ENCODE assay signal across 26 cellular contexts in the genomic region with DNA sequence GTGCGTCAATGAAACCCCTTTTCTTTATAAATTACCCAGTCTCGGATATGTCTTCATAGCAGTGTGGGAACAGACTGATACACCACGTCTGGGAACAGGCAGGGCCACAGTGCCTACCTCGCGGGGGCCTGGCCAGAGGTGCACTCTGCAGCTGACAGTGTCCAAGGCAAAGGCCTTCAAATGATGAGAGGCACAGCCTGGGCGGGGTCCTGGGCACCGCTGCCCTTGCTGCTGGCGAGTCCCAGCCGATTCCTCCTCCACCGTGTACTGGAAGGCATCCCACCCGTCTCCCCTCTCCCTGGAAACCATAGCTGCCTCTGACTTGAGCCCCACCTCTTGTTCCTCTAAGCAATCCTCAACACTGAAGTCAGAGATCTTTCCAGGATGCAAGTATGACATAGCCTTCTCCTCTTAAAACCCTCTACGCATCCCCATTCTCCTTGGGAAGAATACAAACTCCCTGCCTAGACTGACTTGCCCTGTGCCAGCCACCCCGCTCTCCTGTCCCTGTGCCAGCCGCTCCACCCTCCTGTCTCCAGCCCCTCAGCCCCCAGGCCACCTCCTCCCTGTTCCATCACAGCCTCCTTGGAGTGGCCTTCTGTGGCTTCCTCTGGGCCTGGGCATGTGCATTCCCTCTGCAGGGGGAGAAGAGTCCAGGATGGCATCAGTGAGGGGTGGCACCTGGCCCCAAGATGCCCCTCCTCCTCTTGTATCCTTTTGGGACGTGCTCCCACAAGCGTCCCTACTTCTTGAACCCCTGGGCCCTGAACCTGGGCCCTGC. TPM values are rescaled to one million over a fixed set of nuclear protein-coding genes. Genes with fewer than 3 reads are reported as not detected.
DNase-seq lines count a peak whose midpoint lies in the region; ATAC-seq and TF ChIP-seq lines count a peak whose summit lies in the region.
"Had no signal": no experiment of that assay in that cellular context is flagged by ENCODE, and none has a peak within 500 bp of the region (broad histone marks: within the 10 kb centered on the region; RNA-seq: fewer than 3 reads in every experiment).

No MANE protein-coding gene starts in this region.

- H3K4me2 ChIP-seq in BLaER1 = peak overlapping the region; percentile 49

- no peaks in the 10 kb centered on the region for H3K9me3 Mint-ChIP-seq in activated CD4-positive, alpha-beta T cell treated with anti-CD3 and anti-CD28 coated beads for 36 hours (ENCODE audit: low read depth)
- H3K9me3 Mint-ChIP-seq: activated B cell treated with CpG ODN at 0.5 μM for 24 hours; activated CD4-positive, alpha-beta memory T cell treated with anti-CD3 and anti-CD28 coated beads, Interleukin-2, amount 10 ng/mL, durations not matched to agents 7 days and 5 days; activated naive CD4-positive, alpha-beta T cell treated with anti-CD3 and anti-CD28 coated beads, Interleukin-2, amount 50 U/mL, for 24 hours; CD8-positive, alpha-beta memory T cell; endodermal cell had no signal

- CTCF ChIA-PET in activated CD4-positive, alpha-beta T cell treated with anti-CD3 and anti-CD28 coated beads for 36 hours (lab: Charles Lee) = no interaction called here

- intact Hi-C loops in activated CD4-positive, alpha-beta T cell treated with anti-CD3 and anti-CD28 coated beads for 36 hours (cut with DNase I, micrococcal nuclease) = no loop called here
- intact Hi-C loops in left lung (cut with DNase I) = no loop called here
- intact Hi-C loops in spleen (cut with DNase I; ENCODE audit: low total_unique reads) = no loop called here
- intact Hi-C loops in esophagus squamous epithelium (cut with DNase I) = no loop called here

- H3K4me3 Mint-ChIP-seq in activated CD4-positive, alpha-beta T cell treated with anti-CD3 and anti-CD28 coated beads for 36 hours = no peak overlapping the region
- H3K4me3 Mint-ChIP-seq: activated B cell treated with CpG ODN at 0.5 μM for 24 hours; activated CD4-positive, alpha-beta memory T cell treated with anti-CD3 and anti-CD28 coated beads, Interleukin-2, amount 10 ng/mL, durations not matched to agents 7 days and 5 days; activated naive CD4-positive, alpha-beta T cell treated with anti-CD3 and anti-CD28 coated beads, Interleukin-2, amount 50 U/mL, for 24 hours; CD8-positive, alpha-beta memory T cell; endodermal cell had no signal

- H3K36me3 Mint-ChIP-seq in activated CD4-positive, alpha-beta T cell treated with anti-CD3 and anti-CD28 coated beads for 36 hours (ENCODE audit: low read depth) = no peaks in the 10 kb centered on the region
- H3K36me3 Mint-ChIP-seq: activated naive CD4-positive, alpha-beta T cell treated with anti-CD3 and anti-CD28 coated beads, Interleukin-2, amount 50 U/mL, for 24 hours; CD8-positive, alpha-beta memory T cell had no signal

- POLR2A ChIA-PET in activated CD4-positive, alpha-beta T cell treated with anti-CD3 and anti-CD28 coated beads for 36 hours (lab: Charles Lee) = no interaction called here

- no peak overlapping the region for H3K27ac Mint-ChIP-seq in activated CD4-positive, alpha-beta T cell treated with anti-CD3 and anti-CD28 coated beads for 36 hours
- H3K27ac Mint-ChIP-seq: activated B cell treated with CpG ODN at 0.5 μM for 24 hours; activated CD4-positive, alpha-beta memory T cell treated with anti-CD3 and anti-CD28 coated beads, Interleukin-2, amount 10 ng/mL, durations not matched to agents 7 days and 5 days; activated naive CD4-positive, alpha-beta T cell treated with anti-CD3 and anti-CD28 coated beads, Interleukin-2, amount 50 U/mL, for 24 hours; endodermal cell had no signal

- peak overlapping the region; percentile 51 for H3K27ac ChIP-seq in BLaER1
- no peak overlapping the region for H3K27ac ChIP-seq in left lung
- no peak overlapping the region for H3K27ac ChIP-seq in spleen
- H3K27ac ChIP-seq in esophagus squamous epithelium = no peak overlapping the region
- H3K27ac ChIP-seq: cardiac muscle cell, gastrocnemius medialis, thoracic aorta had no signal

- TF ChIP-seq POLR2A in spleen (IDR thresholded peaks at IDR 0.05) (no peak), esophagus squamous epithelium (IDR thresholded peaks at IDR 0.05) (no peak)

- H3K4me3 ChIP-seq in BLaER1 (no peak overlapping the region), left lung (no peak overlapping the region), spleen (no peak overlapping the region), esophagus squamous epithelium (no peak overlapping the region)
- H3K4me3 ChIP-seq: cardiac muscle cell, gastrocnemius medialis, thoracic aorta had no signal

- no peaks in the 10 kb centered on the region for H3K36me3 ChIP-seq in BLaER1
- H3K36me3 ChIP-seq in left lung = no peaks in the 10 kb centered on the region
- no peaks in the 10 kb centered on the region for H3K36me3 ChIP-seq in spleen
- no peaks in the 10 kb centered on the region for H3K36me3 ChIP-seq in esophagus squamous epithelium
- H3K36me3 ChIP-seq: cardiac muscle cell, gastrocnemius medialis, thoracic aorta had no signal

- peak; percentile 2 for DNase-seq in activated CD4-positive, alpha-beta T cell treated with anti-CD3 and anti-CD28 coated beads for 36 hours
- no peak for DNase-seq in activated CD4-positive, alpha-beta T cell treated with anti-CD3 and anti-CD28 coated beads, Interleukin-2, amount 50 U/mL, for 4 hours
- DNase-seq in left lung (peak; percentile 25 to 71), spleen (peak; percentile 48), esophagus squamous epithelium (lab: John Stamatoyannopoulos, UW) (no peak), KG1 (lab: John Stamatoyannopoulos, UW) (no peak), NCI-H1092 treated with DMSO at 0.1 percent for 48 hours (lab: John Stamatoyannopoulos, UW) (no peak)
- DNase-seq: 8988T; activated B cell treated with CpG ODN at 0.5 μM for 24 hours; activated CD4-positive, alpha-beta memory T cell treated with anti-CD3 and anti-CD28 coated beads, Interleukin-2, amount 10 ng/mL, durations not matched to agents 7 days and 5 days; activated T-cell treated with anti-CD3 and anti-CD28 coated beads for 4 hours; anterior cingulate cortex; DMS153; endodermal cell; NCI-H146; NCI-H510A treated with DMSO at 0.1 percent for 48 hours; PC-3; SHP77; stimulated activated CD4-positive, alpha-beta T cell treated with anti-CD3 and anti-CD28 coated beads, Interleukin-4, amount 100 ng/mL, for 4 hours; stimulated activated naive CD4-positive, alpha-beta T cell treated with Interleukin-2 at 50 U/mL for 16 hours had no signal

- H4K20me1 ChIP-seq in BLaER1 = no peaks in the 10 kb centered on the region

- no peak for ATAC-seq in activated CD4-positive, alpha-beta T cell treated with anti-CD3 and anti-CD28 coated beads for 36 hours
- ATAC-seq in left lung = no peak
- ATAC-seq: gastrocnemius medialis, PC-3 had no signal

- 78 to 90% (median 83%) methylated on average over 15 to 16 of the region's 16 CpGs for WGBS in spleen, 5 donors
- 80 to 86% methylated on average over 11 to 14 of the region's 16 CpGs for WGBS in esophagus squamous epithelium, 2 donors

- no peaks in the 10 kb centered on the region for H3K4me1 Mint-ChIP-seq in activated CD4-positive, alpha-beta T cell treated with anti-CD3 and anti-CD28 coated beads for 36 hours
- H3K4me1 Mint-ChIP-seq: activated B cell treated with CpG ODN at 0.5 μM for 24 hours; activated CD4-positive, alpha-beta memory T cell treated with anti-CD3 and anti-CD28 coated beads, Interleukin-2, amount 10 ng/mL, durations not matched to agents 7 days and 5 days; activated naive CD4-positive, alpha-beta T cell treated with anti-CD3 and anti-CD28 coated beads, Interleukin-2, amount 50 U/mL, for 24 hours; CD8-positive, alpha-beta memory T cell had no signal

- TF ChIP-seq CTCF in left lung (IDR thresholded peaks at IDR 0.05) (no peak), spleen (IDR thresholded peaks at IDR 0.05 in 8 of 11, conservative IDR thresholded peaks at IDR 0.05 in 3 of 11) (no peak), esophagus squamous epithelium (IDR thresholded peaks at IDR 0.05) (no peak)

- no peak overlapping the region for H3K9ac ChIP-seq in BLaER1

- no peaks in the 10 kb centered on the region for H3K27me3 Mint-ChIP-seq in activated CD4-positive, alpha-beta T cell treated with anti-CD3 and anti-CD28 coated beads for 36 hours
- H3K27me3 Mint-ChIP-seq: activated CD4-positive, alpha-beta memory T cell treated with anti-CD3 and anti-CD28 coated beads, Interleukin-2, amount 10 ng/mL, durations not matched to agents 7 days and 5 days; activated naive CD4-positive, alpha-beta T cell treated with anti-CD3 and anti-CD28 coated beads, Interleukin-2, amount 50 U/mL, for 24 hours had no signal

- peaks cover 99% of the 10 kb centered on the region for H3K4me1 ChIP-seq in BLaER1
- no peaks in the 10 kb centered on the region for H3K4me1 ChIP-seq in left lung
- H3K4me1 ChIP-seq in spleen = peaks cover 0 to 14% (median 9%) of the 10 kb centered on the region in 6 donors
- no peaks in the 10 kb centered on the region for H3K4me1 ChIP-seq in esophagus squamous epithelium
- H3K4me1 ChIP-seq: gastrocnemius medialis had no signal

- peaks cover 12% of the 10 kb centered on the region; the same call in 1 of the 2 replicates for H3K9me3 ChIP-seq in BLaER1
- no peaks in the 10 kb centered on the region for H3K9me3 ChIP-seq in left lung
- H3K9me3 ChIP-seq in spleen = no peaks in the 10 kb centered on the region
- no peaks in the 10 kb centered on the region for H3K9me3 ChIP-seq in esophagus squamous epithelium
- H3K9me3 ChIP-seq: gastrocnemius medialis, thoracic aorta had no signal

- H3K27me3 ChIP-seq in BLaER1 = no peaks in the 10 kb centered on the region
- peaks cover 0 to 5% of the 10 kb centered on the region in 2 donors for H3K27me3 ChIP-seq in left lung
- H3K27me3 ChIP-seq in spleen (replicated peaks in 1 of 7) = peaks cover 0 to 6% (median 0%) of the 10 kb centered on the region in 7 donors
- H3K27me3 ChIP-seq in esophagus squamous epithelium = peaks cover 0 to 29% (median 0%) of the 10 kb centered on the region in 4 donors
- H3K27me3 ChIP-seq: cardiac muscle cell had no signal

RNA-seq across cellular contexts. Expression of gene COL5A1, which starts 8.1 kb away (rescaled TPM):
- total RNA-seq in activated CD4-positive, alpha-beta T cell treated with anti-CD3 and anti-CD28 coated beads for 36 hours = under 1 TPM; 0.07 to 0.16 TPM
- total RNA-seq in left lung (100 to 1,000 TPM; 205 to 357 TPM), spleen (10 to 100 TPM; 14.6 to 50.6 (median 28.9) TPM), esophagus squamous epithelium (10 to 100 TPM in 1 of 4 donors, 1 to 10 TPM in 3; 4.0 to 12.8 (median 6.3) TPM)
- polyA plus RNA-seq in spleen = 10 to 100 TPM in 1 of 3 donors, 1 to 10 TPM in 2; 2.6 to 12.2 (median 3.1) TPM

Comparison
In these comparisons a context has a peak if more than half of its experiments do, and no peak if none do; other contexts are left out.
1. DNase-seq: peak in activated CD4-positive, alpha-beta T cell treated with anti-CD3 and anti-CD28 coated beads for 36 hours (single experiment), left lung (2 of 2) and spleen (single experiment); none in activated CD4-positive, alpha-beta T cell treated with anti-CD3 and anti-CD28 coated beads, Interleukin-2, amount 50 U/mL, for 4 hours (0 of 2), esophagus squamous epithelium (single experiment), KG1 (single experiment) and NCI-H1092 treated with DMSO at 0.1 percent for 48 hours (single experiment).
2. RNA of gene COL5A1, which starts 8.1 kb away (total RNA-seq): 205 to 357 TPM in left lung, 14.6 to 50.6 TPM in spleen and 4.0 to 12.8 TPM in esophagus squamous epithelium; 0.07 to 0.16 TPM in activated CD4-positive, alpha-beta T cell treated with anti-CD3 and anti-CD28 coated beads for 36 hours; every median in the first group is over 4 times any median in the second.